Comparison of ENCODE assay signal across 23 cellular contexts in the genomic region with DNA sequence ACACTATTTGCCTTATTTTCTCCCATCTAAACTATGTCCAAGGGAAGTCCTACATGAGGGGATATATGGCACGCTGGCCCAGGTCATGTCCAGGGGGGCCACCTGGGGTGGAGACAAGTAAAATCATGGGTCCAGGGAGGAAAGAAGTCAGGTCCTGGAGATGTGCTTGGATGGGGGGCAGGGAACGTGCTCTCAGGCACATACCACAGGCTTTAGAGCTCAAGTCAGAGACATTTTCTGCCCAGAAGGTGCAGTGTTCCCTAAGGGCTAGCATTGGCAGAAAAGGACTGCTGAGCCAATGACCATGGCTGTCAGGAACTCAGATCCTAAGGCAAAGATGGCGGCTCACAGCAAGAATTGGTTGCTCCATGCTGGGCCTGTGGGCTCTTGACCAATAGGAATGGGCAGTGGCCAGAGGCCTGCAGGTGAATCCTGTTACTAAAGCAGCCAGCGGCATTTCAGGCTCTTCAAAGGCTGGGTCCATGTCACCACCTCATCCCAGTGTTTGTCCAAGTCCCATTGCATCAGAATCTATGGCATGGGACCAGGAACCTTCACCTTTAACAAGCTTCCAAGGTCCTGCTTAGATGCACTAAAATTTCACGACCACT.
DNase-seq lines count a peak whose midpoint lies in the region; ATAC-seq and TF ChIP-seq lines count a peak whose summit lies in the region.
"Had no signal": no experiment of that assay in that cellular context is flagged by ENCODE, and none has a peak within 500 bp of the region (broad histone marks: within the 10 kb centered on the region; RNA-seq: fewer than 3 reads in every experiment).

No MANE protein-coding gene starts in this region.

- peaks cover 0 to 19% (median 0%) of the 10 kb centered on the region in 4 donors for H3K4me1 ChIP-seq in right lobe of liver
- no peaks in the 10 kb centered on the region for H3K4me1 ChIP-seq in upper lobe of right lung
- H3K4me1 ChIP-seq: A549, SJCRH30 had no signal

- no peak for TF ChIP-seq POLR2A in right lobe of liver (IDR thresholded peaks at IDR 0.05)

- DNase-seq in HT-29 (ENCODE audit: low spot score) (peak; percentile 49), ecto neural progenitor cell (ENCODE audit: low spot score) (peak; percentile 27), right lobe of liver (peak; percentile 65 to 88 (median 86)), upper lobe of right lung (no peak), HuH-7.5 (ENCODE audit: low spot score) (no peak), NCI-H1417 (lab: John Stamatoyannopoulos, UW) (no peak), iPS-NIHi7 (ENCODE audit: extremely low spot score) (no peak)
- DNase-seq: C1 segment of cervical spinal cord; CD8-positive, alpha-beta memory T cell; DMS 273 treated with DMSO at 0.1 percent for 48 hours; GF-D8; HCEC 1CT; Kasumi-1; NCI-H1694; NCI-H2029 treated with DMSO at 0.1 percent for 48 hours; NCI-H526 treated with DMSO at 0.1 percent for 48 hours; PC-9; SJCRH30 had no signal

- TF ChIP-seq CTCF in right lobe of liver (IDR thresholded peaks at IDR 0.05), result no peak
- TF ChIP-seq CTCF in upper lobe of right lung (IDR thresholded peaks at IDR 0.05), result no peak

- H3K27ac ChIP-seq in right lobe of liver (no peak overlapping the region), upper lobe of right lung (no peak overlapping the region)
- H3K27ac ChIP-seq: A549, HL-60, PC-9, SJCRH30 had no signal

- H3K4me3 ChIP-seq in right lobe of liver (no peak overlapping the region), upper lobe of right lung (no peak overlapping the region)
- H3K4me3 ChIP-seq: A549, K562, PC-9, SJCRH30 had no signal

- no peaks in the 10 kb centered on the region for H3K36me3 ChIP-seq in right lobe of liver
- no peaks in the 10 kb centered on the region for H3K36me3 ChIP-seq in upper lobe of right lung
- H3K36me3 ChIP-seq: SJCRH30 had no signal

- ATAC-seq in right lobe of liver (peak; percentile 88 to 98 (median 96)), upper lobe of right lung (peak; percentile 19)
- ATAC-seq: A549, K562, Right ventricle myocardium inferior, SK-N-SH treated with all-trans-retinoic acid at 6 μM for 48 hours had no signal

- H3K27me3 ChIP-seq in right lobe of liver, result no peaks in the 10 kb centered on the region
- peaks cover 20% of the 10 kb centered on the region for H3K27me3 ChIP-seq in upper lobe of right lung

- intact Hi-C loops in right lobe of liver (cut with DNase I), result no loop called here
- intact Hi-C loops in upper lobe of right lung (cut with DNase I), result no loop called here

- WGBS in right lobe of liver (ENCODE audit: insufficient coverage, low coverage, low lambda C conversion rate, missing lambda C conversion rate), result 47% methylated on average over 2 of the region's 5 CpGs

- no peaks in the 10 kb centered on the region for H3K9me3 ChIP-seq in right lobe of liver
- H3K9me3 ChIP-seq in upper lobe of right lung, result no peaks in the 10 kb centered on the region
- H3K9me3 ChIP-seq: SJCRH30 had no signal

Comparison
In these comparisons a context has a peak if more than half of its experiments do, and no peak if none do; other contexts are left out.
1. DNase-seq: peak in HT-29 (single experiment), ecto neural progenitor cell (single experiment) and right lobe of liver (3 of 3); none in upper lobe of right lung (single experiment), HuH-7.5 (single experiment), NCI-H1417 (0 of 3) and iPS-NIHi7 (single experiment).